22 cellular contexts compared by ENCODE assay signal in the genomic region with DNA sequence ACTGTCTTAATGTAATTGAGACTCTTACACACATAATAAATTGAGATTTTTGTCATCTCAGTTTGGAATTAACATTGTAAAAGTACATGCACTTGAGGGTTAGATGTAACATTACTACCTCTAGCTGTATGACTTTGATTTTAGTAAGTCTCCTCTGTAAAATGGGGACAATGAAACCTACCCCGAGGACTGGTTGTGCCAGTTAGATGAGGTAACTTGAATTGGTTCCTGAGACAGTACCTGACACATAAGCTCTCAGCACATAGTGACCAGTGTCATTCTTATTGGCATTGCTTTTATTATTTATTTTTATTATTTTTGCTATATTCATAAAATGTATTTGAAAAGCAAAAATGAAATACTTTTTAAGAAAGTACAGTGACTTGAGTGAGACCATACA.
A peak's percentile ranks its signal among the peaks of the same experiment; 100 is the strongest.
DNase-seq lines count a peak whose midpoint lies in the region; ATAC-seq, FAIRE-seq and TF ChIP-seq lines count a peak whose summit lies in the region.
"Had no signal": no experiment of that assay in that cellular context is flagged by ENCODE, and none has a peak within 500 bp of the region (broad histone marks: within the 10 kb centered on the region; RNA-seq: fewer than 3 reads in every experiment).

No MANE protein-coding gene starts in this region.

- H3K36me3 Mint-ChIP-seq in astrocyte (ENCODE audit: low read depth, unreplicated experiment) (peaks cover 11% of the 10 kb centered on the region), osteocyte (ENCODE audit: unreplicated experiment) (no peaks in the 10 kb centered on the region)
- H3K36me3 Mint-ChIP-seq in naive thymus-derived CD8-positive, alpha-beta T cell = no peaks in the 10 kb centered on the region
- H3K36me3 Mint-ChIP-seq: IgD-negative memory B cell had no signal

- peak overlapping the region; percentile 47 to 81; a peak in 2 of 4 replicates for H3K27ac ChIP-seq in SK-N-SH (ENCODE audit: low read depth in 2 of 2, low read length in 1 of 2)
- no peak overlapping the region for H3K27ac ChIP-seq in astrocyte (ENCODE audit: low read depth, low read length)
- H3K27ac ChIP-seq: 22Rv1, BLaER1, Peyer's patch, SJCRH30 had no signal

- no peak for FAIRE-seq in astrocyte (lab: Jason Lieb, UNC)

- no peak for TF ChIP-seq EP300 in SK-N-SH (IDR thresholded peaks at IDR 0.05; ENCODE audit: borderline replicate concordance in 1 of 2, low read depth in 1 of 2, low read length in 1 of 2)

- H3K9me3 Mint-ChIP-seq in astrocyte (ENCODE audit: unreplicated experiment) (no peaks in the 10 kb centered on the region), osteocyte (ENCODE audit: unreplicated experiment) (no peaks in the 10 kb centered on the region)
- H3K9me3 Mint-ChIP-seq in naive thymus-derived CD8-positive, alpha-beta T cell = no peaks in the 10 kb centered on the region
- H3K9me3 Mint-ChIP-seq: CD4-positive, alpha-beta T cell had no signal

- H3K9ac ChIP-seq in SK-N-SH (no peak overlapping the region), astrocyte (ENCODE audit: low read length) (no peak overlapping the region)
- H3K9ac ChIP-seq: BLaER1 had no signal

- H3K79me2 ChIP-seq in SK-N-SH (ENCODE audit: insufficient read depth) (peaks cover 97% of the 10 kb centered on the region), astrocyte (ENCODE audit: insufficient read depth, low read length) (peaks cover 86% of the 10 kb centered on the region)

- H3K4me3 ChIP-seq in SK-N-SH (ENCODE audit: low read depth in 2 of 2, low read length in 1 of 2) (no peak overlapping the region), astrocyte (ENCODE audit: insufficient read depth, low read depth, low read length) (no peak overlapping the region)
- H3K4me3 ChIP-seq: BLaER1, Peyer's patch, SJCRH30 had no signal

- H3K9me3 ChIP-seq in SK-N-SH = no peaks in the 10 kb centered on the region
- no peaks in the 10 kb centered on the region for H3K9me3 ChIP-seq in astrocyte (ENCODE audit: insufficient read depth, low read depth, low read length)
- H3K9me3 ChIP-seq: BLaER1, Peyer's patch, SJCRH30 had no signal

- H3K4me1 Mint-ChIP-seq in astrocyte (ENCODE audit: low read depth, unreplicated experiment) = peaks cover 40% of the 10 kb centered on the region
- peaks cover 63% of the 10 kb centered on the region for H3K4me1 Mint-ChIP-seq in osteocyte (ENCODE audit: unreplicated experiment)
- H3K4me1 Mint-ChIP-seq in naive thymus-derived CD8-positive, alpha-beta T cell = no peaks in the 10 kb centered on the region
- H3K4me1 Mint-ChIP-seq: IgD-negative memory B cell had no signal

- TF ChIP-seq RAD21 in SK-N-SH (IDR thresholded peaks at IDR 0.05; ENCODE audit: low read length) = no peak

- no peak for ATAC-seq in SK-N-SH treated with all-trans-retinoic acid at 6 μM for 48 hours
- ATAC-seq in GM19463 (IDR thresholded peaks at IDR 0.05; ENCODE audit: unreplicated experiment) = no peak
- ATAC-seq in naive thymus-derived CD8-positive, alpha-beta T cell = no peak
- ATAC-seq in HG02798 (IDR thresholded peaks at IDR 0.05; ENCODE audit: poor library complexity, unreplicated experiment) = no peak

- H3K4me2 ChIP-seq in SK-N-SH (no peak overlapping the region), astrocyte (ENCODE audit: low read length) (no peak overlapping the region)
- H3K4me2 ChIP-seq: BLaER1 had no signal

- H3K36me3 ChIP-seq in SK-N-SH (replicated peaks in 1 of 2; ENCODE audit: control insufficient read depth in 1 of 2, insufficient read depth in 2 of 2, low read length in 1 of 2) (peaks cover 4 to 11% of the 10 kb centered on the region in 2 experiments), astrocyte (ENCODE audit: insufficient read depth, low read length) (no peaks in the 10 kb centered on the region)
- H3K36me3 ChIP-seq: BLaER1, Peyer's patch had no signal

- 76% methylated on average over 1 of the region's 1 CpG for WGBS in SK-N-SH (ENCODE audit: low lambda C conversion rate)

- H3K9me2 ChIP-seq in SK-N-SH = no peaks in the 10 kb centered on the region

- TF ChIP-seq CTCF in SK-N-SH (IDR thresholded peaks at IDR 0.05) (no peak), astrocyte (IDR thresholded peaks at IDR 0.05; ENCODE audit: insufficient read depth, low read depth, low read length) (no peak), osteocyte (IDR thresholded peaks at IDR 0.05) (no peak)

- H3F3A ChIP-seq in SK-N-SH (replicated peaks; ENCODE audit: insufficient read depth) = peaks cover 30% of the 10 kb centered on the region

- H2AFZ ChIP-seq in SK-N-SH (ENCODE audit: low read depth) (no peak overlapping the region), astrocyte (ENCODE audit: low read depth, low read length) (no peak overlapping the region)

- CTCF ChIA-PET in SK-N-SH (lab: Yijun Ruan, JAX) = interaction anchor here (0.7 to 1.3 kb wide), 3 partner anchors 15 to 458 kb away, joined by 3 to 5 read pairs (median 4); no protein-coding TSS in a partner anchor

- DNase-seq in SK-N-SH = no peak
- DNase-seq in astrocyte (ENCODE audit: low read depth) = no peak
- no peak for DNase-seq in osteocyte (ENCODE audit: extremely low spot score, unreplicated experiment)
- no peak for DNase-seq in naive thymus-derived CD8-positive, alpha-beta T cell
- no peak for DNase-seq in epidermal melanocyte (ENCODE audit: insufficient read length, low spot score)
- DNase-seq: ACHN; CD4-positive, alpha-beta T cell; COR-L47; DMS79; HCEC 1CT; NCI-H1105; NCI-H146; NCI-H2029; NCI-H226; Peyer's patch had no signal

- H3K4me1 ChIP-seq in SK-N-SH (ENCODE audit: control insufficient read depth in 1 of 2, insufficient read depth in 2 of 2, low read depth in 1 of 2, low read length in 1 of 2) (peaks cover 12 to 26% of the 10 kb centered on the region in 2 experiments; a peak in 3 of 4 replicates), astrocyte (ENCODE audit: insufficient read depth, low read length) (peaks cover 41% of the 10 kb centered on the region)
- H3K4me1 ChIP-seq: BLaER1, Peyer's patch had no signal

- no peaks in the 10 kb centered on the region for H3K27me3 Mint-ChIP-seq in astrocyte (ENCODE audit: low read depth, unreplicated experiment)
- no peaks in the 10 kb centered on the region for H3K27me3 Mint-ChIP-seq in osteocyte (ENCODE audit: unreplicated experiment)
- H3K27me3 Mint-ChIP-seq in naive thymus-derived CD8-positive, alpha-beta T cell = peaks cover 5 to 30% (median 8%) of the 10 kb centered on the region in 5 donors

- H3K27ac Mint-ChIP-seq in astrocyte (ENCODE audit: unreplicated experiment) (peak overlapping the region; percentile 34), osteocyte (ENCODE audit: unreplicated experiment) (peak overlapping the region; percentile 81)
- no peak overlapping the region for H3K27ac Mint-ChIP-seq in naive thymus-derived CD8-positive, alpha-beta T cell
- H3K27ac Mint-ChIP-seq: CD4-positive, alpha-beta T cell; IgD-negative memory B cell had no signal

- H3K27me3 ChIP-seq in SK-N-SH (ENCODE audit: insufficient read depth) = no peaks in the 10 kb centered on the region
- no peaks in the 10 kb centered on the region for H3K27me3 ChIP-seq in astrocyte (ENCODE audit: insufficient read depth, low read length)
- H3K27me3 ChIP-seq: BLaER1, Peyer's patch, SJCRH30 had no signal

- peaks cover 68% of the 10 kb centered on the region for H4K20me1 ChIP-seq in SK-N-SH (ENCODE audit: insufficient read depth)
- H4K20me1 ChIP-seq in astrocyte (ENCODE audit: insufficient read depth, low read length) = peaks cover 42% of the 10 kb centered on the region
- H4K20me1 ChIP-seq: BLaER1 had no signal

- POLR2A ChIA-PET in SK-N-SH (lab: Yijun Ruan, JAX) = no interaction called here
- POLR2A ChIA-PET in naive thymus-derived CD8-positive, alpha-beta T cell (lab: Charles Lee) = no interaction called here

- no peak overlapping the region for H3K4me3 Mint-ChIP-seq in astrocyte (ENCODE audit: unreplicated experiment)
- no peak overlapping the region for H3K4me3 Mint-ChIP-seq in osteocyte (ENCODE audit: unreplicated experiment)
- no peak overlapping the region for H3K4me3 Mint-ChIP-seq in naive thymus-derived CD8-positive, alpha-beta T cell
- H3K4me3 Mint-ChIP-seq: CD4-positive, alpha-beta T cell; IgD-negative memory B cell had no signal

TF ChIP-seq in SK-N-SH, 30 proteins besides CTCF, POLR2A, EP300 and RAD21 (continues in another document):
- TF ChIP-seq NFIC (IDR thresholded peaks at IDR 0.05; ENCODE audit: borderline replicate concordance) = no peak
- no peak for TF ChIP-seq USF1 (IDR thresholded peaks at IDR 0.05; ENCODE audit: borderline replicate concordance, low read depth)
- no peak for TF ChIP-seq MEF2A (IDR thresholded peaks at IDR 0.05; ENCODE audit: borderline replicate concordance, low read depth)

TF ChIP-seq in SK-N-SH treated with all-trans-retinoic acid at 6 μM for 48 hours, 23 proteins besides CTCF, POLR2A, EP300 and RAD21 (continues in another document):
- TF ChIP-seq PPARA (CRISPR knock-in tag; IDR thresholded peaks at IDR 0.05; ENCODE audit: borderline replicate concordance) (no peak), ISL1 (CRISPR knock-in tag; IDR thresholded peaks at IDR 0.05) (no peak), ZC3H10 (CRISPR knock-in tag; IDR thresholded peaks at IDR 0.05) (no peak), TCF4 (CRISPR knock-in tag; IDR thresholded peaks at IDR 0.05; ENCODE audit: borderline replicate concordance) (no peak), GLIS3 (CRISPR knock-in tag; IDR thresholded peaks at IDR 0.05) (no peak), BACH2 (CRISPR knock-in tag; IDR thresholded peaks at IDR 0.05; ENCODE audit: borderline replicate concordance) (no peak), ZNF8 (CRISPR knock-in tag; IDR thresholded peaks at IDR 0.05) (no peak), ESRRG (CRISPR knock-in tag; IDR thresholded peaks at IDR 0.05) (no peak), CSDC2 (CRISPR knock-in tag; IDR thresholded peaks at IDR 0.05) (no peak)
- TF ChIP-seq, protein P1, sequence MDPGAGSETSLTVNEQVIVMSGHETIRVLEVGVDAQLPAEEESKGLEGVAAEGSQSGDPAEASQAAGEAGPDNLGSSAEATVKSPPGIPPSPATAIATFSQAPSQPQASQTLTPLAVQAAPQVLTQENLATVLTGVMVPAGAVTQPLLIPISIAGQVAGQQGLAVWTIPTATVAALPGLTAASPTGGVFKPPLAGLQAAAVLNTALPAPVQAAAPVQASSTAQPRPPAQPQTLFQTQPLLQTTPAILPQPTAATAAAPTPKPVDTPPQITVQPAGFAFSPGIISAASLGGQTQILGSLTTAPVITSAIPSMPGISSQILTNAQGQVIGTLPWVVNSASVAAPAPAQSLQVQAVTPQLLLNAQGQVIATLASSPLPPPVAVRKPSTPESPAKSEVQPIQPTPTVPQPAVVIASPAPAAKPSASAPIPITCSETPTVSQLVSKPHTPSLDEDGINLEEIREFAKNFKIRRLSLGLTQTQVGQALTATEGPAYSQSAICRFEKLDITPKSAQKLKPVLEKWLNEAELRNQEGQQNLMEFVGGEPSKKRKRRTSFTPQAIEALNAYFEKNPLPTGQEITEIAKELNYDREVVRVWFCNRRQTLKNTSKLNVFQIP (CRISPR knock-in tag; IDR thresholded peaks at IDR 0.05; ENCODE audit: borderline replicate concordance, low read depth) = no peak

Comparison
In these comparisons a context has a peak if more than half of its experiments do, and no peak if none do; other contexts are left out.
1. H3K27ac Mint-ChIP-seq: peak in astrocyte (single experiment) and osteocyte (single experiment); none in naive thymus-derived CD8-positive, alpha-beta T cell (0 of 10).